8 cellular contexts compared by ENCODE assay signal in genomic region chr3:119498188-119498987, GRCh38. TPM values are rescaled to one million over a fixed set of nuclear protein-coding genes. Genes with fewer than 3 reads are reported as not detected.
DNase-seq lines count a peak whose midpoint lies in the region; ATAC-seq and TF ChIP-seq lines count a peak whose summit lies in the region.

TIMMDC1 (plus strand) TSS chr3:119498547; CDS start chr3:119498734, 187 bp downstream.

- TF ChIP-seq POLR2A in prostate gland (IDR thresholded peaks at IDR 0.05), result peak; percentile 64

- H3K4me3 ChIP-seq in prostate gland (peak within 1 kb of the TSS; percentile 89 to 93), urinary bladder (ENCODE audit: low read depth, low read length) (peak within 1 kb of the TSS; percentile 73)

- no peaks in the 10 kb centered on the region for H3K4me1 ChIP-seq in prostate gland (replicated peaks)
- H3K4me1 ChIP-seq in urinary bladder (ENCODE audit: insufficient read depth), result peaks cover 1% of the 10 kb centered on the region

- H3K9me3 ChIP-seq in prostate gland, result no peaks in the 10 kb centered on the region

- DNase-seq in NCI-H187 (lab: John Stamatoyannopoulos, UW) (peak; percentile 82 to 97), T-helper 2 cell (peak; percentile 91 to 99 (median 96)), left ventricle myocardium superior (peak; percentile 97), prostate gland (ENCODE audit: low spot score) (peak; percentile 97)

- TF ChIP-seq CTCF in prostate gland (IDR thresholded peaks at IDR 0.05), result no peak

- H3K27ac ChIP-seq in angular gyrus (ENCODE audit: low read depth, low read length), result peak within 1 kb of the TSS; percentile 69
- H3K27ac ChIP-seq in prostate gland, result peak within 1 kb of the TSS; percentile 84 to 94
- H3K27ac ChIP-seq in urinary bladder (ENCODE audit: low read depth), result peak within 1 kb of the TSS; percentile 96

- intact Hi-C loops in left ventricle myocardium superior (cut with micrococcal nuclease), result no loop called here
- intact Hi-C loops in prostate gland (cut with DNase I), result loop anchor here (10.0 kb wide), 1 partner anchor 176 kb away; the partner anchor contains the start of gene COX17

- H3K27me3 ChIP-seq in prostate gland (replicated peaks; ENCODE audit: insufficient read depth), result no peaks in the 10 kb centered on the region

- peak; percentile 99 for ATAC-seq in GM18498 (IDR thresholded peaks at IDR 0.05; ENCODE audit: unreplicated experiment)
- ATAC-seq in HG02938 (IDR thresholded peaks at IDR 0.05; ENCODE audit: unreplicated experiment), result peak; percentile 97
- peak; percentile 99 for ATAC-seq in left ventricle myocardium superior

- H3K36me3 ChIP-seq in prostate gland (no peaks in the 10 kb centered on the region), urinary bladder (ENCODE audit: insufficient read depth) (no peaks in the 10 kb centered on the region)

- under 1% methylated on average over 44 of the region's 57 CpGs for WGBS in prostate gland
- WGBS in urinary bladder, result under 1% methylated on average over 57 of the region's 57 CpGs

RNA-seq across cellular contexts. Expression of gene TIMMDC1, which starts in this region (rescaled TPM):
- 349 TPM for total RNA-seq in left ventricle myocardium superior
- 10 to 100 TPM; 65.7 to 67.7 TPM for total RNA-seq in prostate gland
- total RNA-seq in urinary bladder, result 49.1 TPM
- 98.1 TPM for polyA plus RNA-seq in urinary bladder

Comparison
In these comparisons a context has a peak if more than half of its experiments do, and no peak if none do; other contexts are left out.
1. Peak in every context shown above with its lines: DNase-seq, ATAC-seq, H3K4me3 ChIP-seq and H3K27ac ChIP-seq.